In the genomic region with DNA sequence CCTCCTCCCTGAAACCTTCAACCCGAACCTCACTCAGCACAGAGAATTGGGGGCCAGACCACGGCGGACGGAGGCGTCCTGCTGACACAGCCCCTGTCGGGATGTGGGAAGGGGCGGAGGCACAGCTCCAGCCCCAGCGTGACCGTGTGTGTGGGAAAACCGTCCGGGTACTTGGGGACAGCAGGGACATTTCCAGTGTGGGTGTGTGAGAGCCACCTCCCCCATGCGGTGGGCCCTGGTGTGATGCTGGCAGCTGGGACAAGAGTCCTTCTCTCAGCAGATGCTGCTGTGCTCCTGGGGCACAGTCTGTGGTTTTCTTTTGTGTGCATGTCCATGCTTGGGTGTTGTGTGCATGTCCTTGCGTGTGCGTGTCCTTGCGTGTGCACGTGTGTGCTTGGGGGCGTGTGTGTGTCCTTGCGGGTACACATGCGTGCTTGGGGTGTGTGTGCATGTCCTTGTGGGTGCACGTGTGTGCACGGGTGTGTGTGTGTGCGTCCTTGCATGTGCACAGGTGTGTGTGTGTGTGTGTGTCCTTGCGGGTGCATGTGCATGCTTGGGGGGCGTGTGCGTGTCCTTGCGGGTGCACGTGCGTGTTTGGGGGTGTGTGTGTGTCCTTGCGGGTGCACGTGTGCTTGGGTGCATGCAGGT, we compare ENCODE assay signal across 17 cellular contexts. TPM values are rescaled to one million over a fixed set of nuclear protein-coding genes. Genes with fewer than 3 reads are reported as not detected.
DNase-seq lines count a peak whose midpoint lies in the region; ATAC-seq, FAIRE-seq and TF ChIP-seq lines count a peak whose summit lies in the region.
"Had no signal": no experiment of that assay in that cellular context is flagged by ENCODE, and none has a peak within 500 bp of the region (broad histone marks: within the 10 kb centered on the region; RNA-seq: fewer than 3 reads in every experiment).

No MANE protein-coding gene starts in this region.

- no peak overlapping the region for H3T11ph ChIP-seq in H9 (ENCODE audit: low read length)

- POLR2A ChIA-PET in HCT116 (lab: Charles Lee): no interaction called here
- POLR2A ChIA-PET in H1 (lab: Charles Lee; ENCODE audit: partially characterized antibody): interaction anchor here (1.8 kb wide), 1 partner anchor 11 kb away, joined by 9 read pairs; no protein-coding TSS in a partner anchor

- H3K9me3 ChIP-seq in HCT116 (ENCODE audit: control insufficient read depth in 1 of 2, insufficient read depth in 1 of 2, low read depth in 1 of 2, low read length in 2 of 2): no peaks in the 10 kb centered on the region
- no peaks in the 10 kb centered on the region for H3K9me3 ChIP-seq in H1 (ENCODE audit: insufficient read depth in 2 of 2, low read depth in 1 of 2, low read length in 1 of 2)
- no peaks in the 10 kb centered on the region for H3K9me3 ChIP-seq in neural progenitor cell (ENCODE audit: low read depth)
- no peaks in the 10 kb centered on the region for H3K9me3 ChIP-seq in H9 (ENCODE audit: control insufficient read depth, low read depth, low read length)
- H3K9me3 ChIP-seq in testis: no peaks in the 10 kb centered on the region
- H3K9me3 ChIP-seq: SJCRH30 had no signal

- no peaks in the 10 kb centered on the region for H4K20me1 ChIP-seq in HCT116 (ENCODE audit: insufficient read depth)
- H4K20me1 ChIP-seq in H1 (replicated peaks in 1 of 2; ENCODE audit: control insufficient read depth in 1 of 2, insufficient read depth in 2 of 2, low read length in 2 of 2): peaks cover 3 to 4% of the 10 kb centered on the region in 2 experiments
- H4K20me1 ChIP-seq in neural progenitor cell (ENCODE audit: low read depth): peaks cover 4% of the 10 kb centered on the region
- H4K20me1 ChIP-seq in H9 (ENCODE audit: control insufficient read depth, insufficient read depth, insufficient read length): no peaks in the 10 kb centered on the region

- H2BK5ac ChIP-seq in H1 (ENCODE audit: low read depth, low read length) (peak overlapping the region; percentile 60; the same call in 1 of the 2 replicates), H9 (ENCODE audit: insufficient read length, low read length) (no peak overlapping the region)

- H3K4me1 Mint-ChIP-seq in neural progenitor cell (peaks cover 18% of the 10 kb centered on the region), H9 (no peaks in the 10 kb centered on the region)
- H3K4me1 Mint-ChIP-seq: B cell had no signal

- FAIRE-seq in H1 (lab: Jason Lieb, UNC): no peak

- intact Hi-C loops in HCT116 (cut with micrococcal nuclease) (no loop called here), testis (cut with DNase I; ENCODE audit: low total_unique reads) (no loop called here)

- no peak overlapping the region for H3K4me2 ChIP-seq in HCT116 (ENCODE audit: low read length)
- H3K4me2 ChIP-seq in H1 (ENCODE audit: insufficient read depth in 1 of 2, low read depth in 2 of 2, low read length in 2 of 2): no peak overlapping the region
- H3K4me2 ChIP-seq in neural progenitor cell: no peak overlapping the region
- no peak overlapping the region for H3K4me2 ChIP-seq in H9 (ENCODE audit: insufficient read depth, insufficient read length, low read length)

- H3K14ac ChIP-seq in H1 (ENCODE audit: insufficient read length) (no peak overlapping the region), H9 (ENCODE audit: insufficient read depth, low read length) (no peak overlapping the region)

- H3K4me1 ChIP-seq in HCT116 (ENCODE audit: control insufficient read depth in 1 of 2, insufficient read depth in 2 of 2, low read length in 2 of 2) (peaks cover 39 to 48% of the 10 kb centered on the region in 2 experiments), H1 (replicated peaks in 1 of 4; ENCODE audit: control insufficient read depth in 3 of 4, insufficient read depth in 4 of 4, low read length in 3 of 4) (peaks cover 0 to 1% (median 0%) of the 10 kb centered on the region in 4 experiments; a peak in 1 of 7 replicates), neural progenitor cell (no peaks in the 10 kb centered on the region), H9 (ENCODE audit: insufficient read depth, low read length) (no peaks in the 10 kb centered on the region), testis (no peaks in the 10 kb centered on the region)

- H3K79me1 ChIP-seq in H1 (ENCODE audit: low read depth, low read length) (peaks cover 3% of the 10 kb centered on the region), H9 (ENCODE audit: insufficient read depth, low read depth, low read length, poor library complexity, severe bottlenecking) (no peaks in the 10 kb centered on the region)

- H3K56ac ChIP-seq in H1 (replicated peaks; ENCODE audit: insufficient read length, low read depth, low read length): no peak overlapping the region
- no peak overlapping the region for H3K56ac ChIP-seq in H9 (ENCODE audit: insufficient read length, low read depth, low read length)

- H3K36me3 Mint-ChIP-seq in neural progenitor cell: peaks cover 4% of the 10 kb centered on the region
- no peaks in the 10 kb centered on the region for H3K36me3 Mint-ChIP-seq in H9 (ENCODE audit: insufficient read depth in 1 of 3, low read depth in 3 of 3)
- H3K36me3 Mint-ChIP-seq: CD4-positive, alpha-beta memory T cell had no signal

- H3K27me3 Mint-ChIP-seq in neural progenitor cell (ENCODE audit: insufficient read depth, low read depth) (peaks cover 3% of the 10 kb centered on the region), H9 (ENCODE audit: low read depth) (no peaks in the 10 kb centered on the region; the same call in 1 of the 2 replicates)
- H3K27me3 Mint-ChIP-seq: B cell; CD4-positive, alpha-beta memory T cell had no signal

- H3K27me3 ChIP-seq in HCT116 (ENCODE audit: insufficient read depth, low read length): no peaks in the 10 kb centered on the region
- no peaks in the 10 kb centered on the region for H3K27me3 ChIP-seq in H1 (replicated peaks in 1 of 4; ENCODE audit: control insufficient read depth in 3 of 4, extremely low read depth in 1 of 4, insufficient read depth in 3 of 4, low read length in 3 of 4)
- H3K27me3 ChIP-seq in neural progenitor cell: no peaks in the 10 kb centered on the region
- H3K27me3 ChIP-seq in H9 (ENCODE audit: insufficient read depth, low read length): no peaks in the 10 kb centered on the region
- no peaks in the 10 kb centered on the region for H3K27me3 ChIP-seq in testis
- H3K27me3 ChIP-seq: SJCRH30 had no signal

- CTCF ChIA-PET in HCT116 (lab: Charles Lee): interaction anchor here (3.3 kb wide), 1 partner anchor 15 kb away, joined by 23 read pairs; no protein-coding TSS in a partner anchor
- CTCF ChIA-PET in H1 (lab: Charles Lee; ENCODE audit: partially characterized antibody): interaction anchor here (0.8 to 4.0 kb wide), 3 partner anchors 10 to 14 kb away, joined by 4 to 29 read pairs (median 7); no protein-coding TSS in a partner anchor

- BruUV-seq in HCT116 (replicated peaks; lab: Mats Ljungman, UMichigan): no TSS peak

- no peaks in the 10 kb centered on the region for H3K9me3 Mint-ChIP-seq in neural progenitor cell
- H3K9me3 Mint-ChIP-seq in H9: no peaks in the 10 kb centered on the region
- H3K9me3 Mint-ChIP-seq: CD4-positive, alpha-beta memory T cell had no signal

- H2BK15ac ChIP-seq in H1 (ENCODE audit: low read length) (0 out of 2 replicates have a peak overlapping the region, but pooled peaks have one; percentile 5), H9 (ENCODE audit: low read depth, low read length) (no peak overlapping the region)

- TF ChIP-seq CTCF in HCT116 (IDR thresholded peaks at IDR 0.05 in 2 of 3, conservative IDR thresholded peaks at IDR 0.05 in 1 of 3; ENCODE audit: borderline replicate concordance in 1 of 3, insufficient read depth in 1 of 3, low read depth in 2 of 3, low read length in 2 of 3): no peak
- TF ChIP-seq CTCF in H1 (IDR thresholded peaks at IDR 0.05; ENCODE audit: control extremely low read depth in 1 of 3, insufficient read depth in 1 of 3, low read depth in 1 of 3, low read length in 3 of 3): no peak
- TF ChIP-seq CTCF in neural progenitor cell (IDR thresholded peaks at IDR 0.05): no peak
- TF ChIP-seq CTCF in H9 (conservative IDR thresholded peaks at IDR 0.05): no peak
- no peak for TF ChIP-seq CTCF in testis (IDR thresholded peaks at IDR 0.05)

- no peak for TF ChIP-seq POLR2A in HCT116 (IDR thresholded peaks at IDR 0.05; ENCODE audit: borderline replicate concordance, extremely low read depth, insufficient read depth, insufficient read length)
- TF ChIP-seq POLR2A in H1 (IDR thresholded peaks at IDR 0.05; ENCODE audit: control extremely low read depth in 1 of 2, low read depth in 2 of 2, low read length in 2 of 2): no peak
- TF ChIP-seq POLR2A in testis (IDR thresholded peaks at IDR 0.05): no peak

- H3K4ac ChIP-seq in H1 (replicated peaks; ENCODE audit: insufficient read length, low read depth, low read length): no peak overlapping the region
- no peak overlapping the region for H3K4ac ChIP-seq in H9 (ENCODE audit: low read depth, low read length)

- RAD21 ChIA-PET in HCT116 (lab: Charles Lee; ENCODE audit: low non-redundant PET in 1 of 2, low total read pairs in 2 of 2, uncharacterized antibody in 2 of 2, unreplicated experiment in 2 of 2): no interaction called here

- TF ChIP-seq EP300 in H1 (IDR thresholded peaks at IDR 0.05; ENCODE audit: borderline replicate concordance in 1 of 2, low read depth in 2 of 2, low read length in 2 of 2): no peak

- no peaks in the 10 kb centered on the region for H3K9me2 ChIP-seq in HCT116 (ENCODE audit: insufficient read depth)

- H2AFZ ChIP-seq in HCT116 (ENCODE audit: low read depth, low read length, poor library complexity, severe bottlenecking) (no peak overlapping the region), H1 (ENCODE audit: low read length) (no peak overlapping the region), neural progenitor cell (replicated peaks) (no peak overlapping the region), H9 (ENCODE audit: low read length) (no peak overlapping the region)

- H3K79me2 ChIP-seq in HCT116 (ENCODE audit: insufficient read depth, low read length) (no peaks in the 10 kb centered on the region), H1 (ENCODE audit: control insufficient read depth in 1 of 2, insufficient read depth in 2 of 2, low read length in 2 of 2) (no peaks in the 10 kb centered on the region), neural progenitor cell (ENCODE audit: low read depth) (no peaks in the 10 kb centered on the region), H9 (ENCODE audit: insufficient read depth, low read length) (no peaks in the 10 kb centered on the region)

- 94% methylated on average over 22 of the region's 30 CpGs; no CpG with 5 or more reads in 1 of the 2 experiments for WGBS in H1 (ENCODE audit: extremely low coverage in 1 of 2, insufficient coverage in 1 of 2, insufficient read length in 1 of 2, insufficient replicate concordance in 2 of 2, low coverage in 1 of 2, low lambda C conversion rate in 2 of 2, missing lambda C conversion rate in 1 of 2), 2 experiments
- WGBS in H9 (ENCODE audit: extremely low coverage, insufficient read length, low lambda C conversion rate): no CpG with 5 or more reads among the region's 30 CpGs
- 91 to 95% methylated on average over 16 to 30 of the region's 30 CpGs for WGBS in testis, 2 donors

- TF ChIP-seq RAD21 in HCT116 (IDR thresholded peaks at IDR 0.05; ENCODE audit: low read depth) (no peak), H1 (IDR thresholded peaks at IDR 0.05 in 1 of 2, conservative IDR thresholded peaks at IDR 0.05 in 1 of 2; ENCODE audit: low read depth in 2 of 2, low read length in 2 of 2) (no peak)

- H2AK5ac ChIP-seq in H1 (ENCODE audit: low read depth, low read length): peak overlapping the region; percentile 82; the same call in 1 of the 2 replicates
- H2AK5ac ChIP-seq in H9 (ENCODE audit: insufficient read length, low read length): no peak overlapping the region

- H4K91ac ChIP-seq in H1 (replicated peaks; ENCODE audit: insufficient read length, low read length) (no peak overlapping the region), H9 (ENCODE audit: insufficient read length, low read depth, low read length) (no peak overlapping the region)

- DNase-seq in HCT116 (ENCODE audit: low read depth, low spot score) (no peak), NCI-H1694 (lab: John Stamatoyannopoulos, UW) (peak; percentile 21), H1 (ENCODE audit: low read depth in 1 of 2, low spot score in 2 of 2) (no peak), neural progenitor cell (ENCODE audit: low spot score) (no peak), H9 (no peak), testis (no peak)
- DNase-seq: CD4-positive, alpha-beta memory T cell; NCI-H1417; NCI-H2029; NCI-H2171; NK-92 treated with Interleukin-12 subunit alpha and Interleukin-12 subunit beta, amount 100 ng/mL, for 24 hours; OCI-M1; RPMI8226; SJCRH30 had no signal

- H2BK12ac ChIP-seq in H1 (ENCODE audit: low read depth, low read length): peak overlapping the region; percentile 50; the same call in 1 of the 2 replicates
- H2BK12ac ChIP-seq in H9 (ENCODE audit: insufficient read length, low read depth, low read length): no peak overlapping the region

- H4K8ac ChIP-seq in H1 (ENCODE audit: extremely low read depth, insufficient read depth, low read length): no peak overlapping the region; the same call in 1 of the 2 replicates
- no peak overlapping the region for H4K8ac ChIP-seq in H9 (replicated peaks; ENCODE audit: insufficient read length, low read depth, low read length)

- H3K36me3 ChIP-seq in HCT116 (ENCODE audit: control insufficient read depth in 1 of 2, insufficient read depth in 2 of 2, low read length in 2 of 2): no peaks in the 10 kb centered on the region
- no peaks in the 10 kb centered on the region for H3K36me3 ChIP-seq in H1 (ENCODE audit: control insufficient read depth in 2 of 4, insufficient read depth in 4 of 4, low read length in 3 of 4)
- H3K36me3 ChIP-seq in neural progenitor cell: no peaks in the 10 kb centered on the region
- no peaks in the 10 kb centered on the region for H3K36me3 ChIP-seq in testis (ENCODE audit: low read depth, missing control alignments)
- H3K36me3 ChIP-seq: SJCRH30 had no signal

- H3K4me3 ChIP-seq in HCT116 (replicated peaks in 1 of 2; ENCODE audit: low read depth in 1 of 2, low read length in 2 of 2): no peak overlapping the region
- no peak overlapping the region for H3K4me3 ChIP-seq in H1 (ENCODE audit: extremely low read depth in 1 of 4, insufficient read depth in 2 of 4, low read depth in 3 of 4, low read length in 4 of 4)
- H3K4me3 ChIP-seq in neural progenitor cell: no peak overlapping the region
- H3K4me3 ChIP-seq in testis: no peak overlapping the region
- H3K4me3 ChIP-seq: SJCRH30 had no signal

- no peaks in the 10 kb centered on the region for H3F3A ChIP-seq in neural progenitor cell (ENCODE audit: low read depth)

- H2BK20ac ChIP-seq in H1 (ENCODE audit: low read length) (no peak overlapping the region), H9 (ENCODE audit: low read depth, low read length, poor library complexity, severe bottlenecking) (no peak overlapping the region)

- H3K27ac ChIP-seq in HCT116 (ENCODE audit: low read depth, low read length) (peak overlapping the region; percentile 25; the same call in 1 of the 2 replicates), H1 (ENCODE audit: low read depth, low read length) (no peak overlapping the region), neural progenitor cell (no peak overlapping the region), H9 (ENCODE audit: insufficient read length, low read depth, low read length) (no peak overlapping the region), testis (no peak overlapping the region)
- H3K27ac ChIP-seq: SJCRH30 had no signal

- H3K18ac ChIP-seq in H1 (ENCODE audit: extremely low read depth, low read length): no peak overlapping the region; the same call in 1 of the 2 replicates
- no peak overlapping the region for H3K18ac ChIP-seq in H9 (ENCODE audit: insufficient read length, low read depth, low read length)

- H3K4me3 Mint-ChIP-seq in neural progenitor cell (no peak overlapping the region), H9 (no peak overlapping the region; a peak in 2 of 5 replicates)
- H3K4me3 Mint-ChIP-seq: B cell; CD4-positive, alpha-beta memory T cell had no signal

- H3K27ac Mint-ChIP-seq in neural progenitor cell: peak overlapping the region; percentile 42
- peak overlapping the region in 1 of 3 experiments; percentile 63; a peak in 3 of 7 replicates for H3K27ac Mint-ChIP-seq in H9
- H3K27ac Mint-ChIP-seq: B cell had no signal

- H3K9ac ChIP-seq in HCT116 (ENCODE audit: low read length): no peak overlapping the region
- peak overlapping the region in 1 of 4 experiments; percentile 29; a peak in 1 of 7 replicates for H3K9ac ChIP-seq in H1 (replicated peaks in 1 of 4; ENCODE audit: extremely low read depth in 1 of 4, low read depth in 3 of 4, low read length in 3 of 4)
- no peak overlapping the region for H3K9ac ChIP-seq in neural progenitor cell
- no peak overlapping the region for H3K9ac ChIP-seq in H9 (ENCODE audit: extremely low read depth, insufficient read length, low read length)

- no peak overlapping the region for H2BK120ac ChIP-seq in H1 (replicated peaks; ENCODE audit: low read depth, low read length)
- H2BK120ac ChIP-seq in H9 (ENCODE audit: low read depth, low read length, poor library complexity, severe bottlenecking): no peak overlapping the region

- ATAC-seq in HCT116 (no peak), GM21423 (IDR thresholded peaks at IDR 0.05; ENCODE audit: unreplicated experiment) (no peak), GM21619 (IDR thresholded peaks at IDR 0.05; ENCODE audit: unreplicated experiment) (no peak)

- no peak overlapping the region for H4K5ac ChIP-seq in H1 (ENCODE audit: insufficient read length, low read depth, low read length)
- no peak overlapping the region for H4K5ac ChIP-seq in H9 (ENCODE audit: insufficient read length, low read depth, low read length)

- H3K23ac ChIP-seq in H1 (ENCODE audit: insufficient read length) (peak overlapping the region; percentile 89), H9 (ENCODE audit: insufficient read length, low read depth, low read length) (no peak overlapping the region)

- H3K23me2 ChIP-seq in H1 (ENCODE audit: low read depth, low read length) (0 out of 2 replicates have a peak, but pooled peaks cover 1% of the 10 kb centered on the region), H9 (ENCODE audit: insufficient read length, low read depth, low read length, poor library complexity, severe bottlenecking) (no peaks in the 10 kb centered on the region)

RNA-seq across cellular contexts. Expression of gene CENPX, which starts 16.9 kb away (rescaled TPM):
- total RNA-seq in HCT116 (2021; ENCODE audit: unreplicated experiment): 184 TPM
- polyA plus RNA-seq in HCT116 (2012): 149 and 157 TPM in 2 replicates
- total RNA-seq in H1 (2021; fragmentation: NEBNext Ultra II Directional; extraction: Animal tissue kit (Norgen Biotek cat#: 25700)): 111 and 116 TPM in 2 replicates
- polyA plus RNA-seq in H1 (2011; rRNA removed): 122 and 133 TPM in 2 replicates
- 131 TPM for polyA plus RNA-seq in H1 (2011; cell fraction: cytosol; rRNA removed)
- polyA plus RNA-seq in H1 (2011; cell fraction: nucleus; rRNA removed): 145 TPM
- 94.8 to 140 TPM (median 130 TPM) in 4 replicates for polyA plus RNA-seq in H1 (2012, experiment 1 of 2)
- polyA plus RNA-seq in H1 (2012, experiment 2 of 2): 158 TPM
- polyA plus RNA-seq in H1 (2013, experiment 1 of 2): 61.6 TPM
- 59.1 TPM for polyA plus RNA-seq in H1 (2013, experiment 2 of 2)
- 21.3 and 26.4 TPM in 2 replicates for polyA minus RNA-seq in H1 (2011; rRNA and poly(A)+ RNA removed)
- polyA minus RNA-seq in H1 (2011; cell fraction: cytosol; rRNA and poly(A)+ RNA removed): 35.9 TPM
- 36.4 TPM for polyA minus RNA-seq in H1 (2011; cell fraction: nucleus; rRNA and poly(A)+ RNA removed)
- total RNA-seq in neural progenitor cell (ENCODE audit: low replicate concordance): 53.0 and 85.0 TPM in 2 replicates
- total RNA-seq in H9 (2021): 77.9 and 82.8 TPM in 2 replicates
- 10 to 100 TPM; 43.5 to 51.8 TPM for total RNA-seq in testis
- polyA plus RNA-seq in testis (ENCODE audit: insufficient read depth, low read depth, low replicate concordance): 43.0 TPM

RNA-seq across cellular contexts. Expression of gene LRRC45, which starts 17.3 kb away (rescaled TPM):
- 40.1 TPM for total RNA-seq in HCT116 (2021; ENCODE audit: unreplicated experiment)
- polyA plus RNA-seq in HCT116 (2012): 17.3 and 17.4 TPM in 2 replicates
- total RNA-seq in H1 (2021; fragmentation: NEBNext Ultra II Directional; extraction: Animal tissue kit (Norgen Biotek cat#: 25700)): 28.2 and 29.0 TPM in 2 replicates
- polyA plus RNA-seq in H1 (2011; rRNA removed): 11.5 and 17.3 TPM in 2 replicates
- polyA plus RNA-seq in H1 (2011; cell fraction: cytosol; rRNA removed): 23.7 TPM
- 96.6 TPM for polyA plus RNA-seq in H1 (2011; cell fraction: nucleus; rRNA removed)
- 15.2 to 25.5 TPM (median 25.4 TPM) in 4 replicates for polyA plus RNA-seq in H1 (2012, experiment 1 of 2)
- polyA plus RNA-seq in H1 (2012, experiment 2 of 2): 17.3 TPM
- polyA plus RNA-seq in H1 (2013, experiment 1 of 2): 14.7 TPM
- polyA plus RNA-seq in H1 (2013, experiment 2 of 2): 13.4 TPM
- polyA minus RNA-seq in H1 (2011; rRNA and poly(A)+ RNA removed): 7.8 and 8.0 TPM in 2 replicates
- polyA minus RNA-seq in H1 (2011; cell fraction: cytosol; rRNA and poly(A)+ RNA removed): 14.1 TPM
- polyA minus RNA-seq in H1 (2011; cell fraction: nucleus; rRNA and poly(A)+ RNA removed): 21.5 TPM
- 15.4 and 46.7 TPM in 2 replicates for total RNA-seq in neural progenitor cell (ENCODE audit: low replicate concordance)
- 28.7 and 30.6 TPM in 2 replicates for total RNA-seq in H9 (2021)
- 10 to 100 TPM; 10.7 to 12.8 TPM for total RNA-seq in testis
- 5.7 TPM for polyA plus RNA-seq in testis (ENCODE audit: insufficient read depth, low read depth, low replicate concordance)

RNA-seq across cellular contexts. Expression of gene RAC3, which starts 25.7 kb away (rescaled TPM):
- total RNA-seq in HCT116 (2021; ENCODE audit: unreplicated experiment): 120 TPM
- 114 and 123 TPM in 2 replicates for polyA plus RNA-seq in HCT116 (2012)
- total RNA-seq in H1 (2021; fragmentation: NEBNext Ultra II Directional; extraction: Animal tissue kit (Norgen Biotek cat#: 25700)): 167 and 177 TPM in 2 replicates
- polyA plus RNA-seq in H1 (2011; rRNA removed): 299 and 520 TPM in 2 replicates
- 290 TPM for polyA plus RNA-seq in H1 (2011; cell fraction: cytosol; rRNA removed)
- polyA plus RNA-seq in H1 (2011; cell fraction: nucleus; rRNA removed): 408 TPM
- 93.2 to 160 TPM (median 150 TPM) in 4 replicates for polyA plus RNA-seq in H1 (2012, experiment 1 of 2)
- 143 TPM for polyA plus RNA-seq in H1 (2012, experiment 2 of 2)
- polyA plus RNA-seq in H1 (2013, experiment 1 of 2): 141 TPM
- polyA plus RNA-seq in H1 (2013, experiment 2 of 2): 139 TPM
- polyA minus RNA-seq in H1 (2011; rRNA and poly(A)+ RNA removed): 54.1 and 62.9 TPM in 2 replicates
- 82.6 TPM for polyA minus RNA-seq in H1 (2011; cell fraction: cytosol; rRNA and poly(A)+ RNA removed)
- 83.3 TPM for polyA minus RNA-seq in H1 (2011; cell fraction: nucleus; rRNA and poly(A)+ RNA removed)
- total RNA-seq in neural progenitor cell (ENCODE audit: low replicate concordance): 31.6 and 81.2 TPM in 2 replicates
- total RNA-seq in H9 (2021): 84.8 and 85.8 TPM in 2 replicates
- 100 to 1,000 TPM in 1 of 2 donors, 10 to 100 TPM in 1; 74.3 to 102 TPM for total RNA-seq in testis
- 42.3 TPM for polyA plus RNA-seq in testis (ENCODE audit: insufficient read depth, low read depth, low replicate concordance)

RNA-seq across cellular contexts. Expression of gene ASPSCR1, which starts 28.4 kb away (rescaled TPM):
- total RNA-seq in HCT116 (2021; ENCODE audit: unreplicated experiment) (51.0 TPM), neural progenitor cell (ENCODE audit: low replicate concordance) (13.1 and 40.9 TPM in 2 replicates), H9 (2021) (50.9 and 53.1 TPM in 2 replicates), testis (10 to 100 TPM; 46.2 to 49.7 TPM)
- polyA plus RNA-seq in HCT116 (2012): 36.7 and 38.7 TPM in 2 replicates
- 41.8 and 43.7 TPM in 2 replicates for total RNA-seq in H1 (2021; fragmentation: NEBNext Ultra II Directional; extraction: Animal tissue kit (Norgen Biotek cat#: 25700))
- polyA plus RNA-seq in H1 (2011; rRNA removed) (33.3 and 54.6 TPM in 2 replicates), testis (ENCODE audit: insufficient read depth, low read depth, low replicate concordance) (40.5 TPM)
- polyA plus RNA-seq in H1 (2011; cell fraction: cytosol; rRNA removed): 43.7 TPM
- 133 TPM for polyA plus RNA-seq in H1 (2011; cell fraction: nucleus; rRNA removed)
- polyA plus RNA-seq in H1 (2012, experiment 1 of 2): 24.0 to 39.4 TPM (median 37.1 TPM) in 4 replicates
- 26.0 TPM for polyA plus RNA-seq in H1 (2012, experiment 2 of 2)
- 30.1 TPM for polyA plus RNA-seq in H1 (2013, experiment 1 of 2)
- polyA plus RNA-seq in H1 (2013, experiment 2 of 2): 24.4 TPM
- 8.9 and 13.5 TPM in 2 replicates for polyA minus RNA-seq in H1 (2011; rRNA and poly(A)+ RNA removed)
- polyA minus RNA-seq in H1 (2011; cell fraction: cytosol; rRNA and poly(A)+ RNA removed): 40.8 TPM
- 50.0 TPM for polyA minus RNA-seq in H1 (2011; cell fraction: nucleus; rRNA and poly(A)+ RNA removed)

RNA-seq across cellular contexts. Expression of gene DCXR, which starts 31.7 kb away (rescaled TPM):
- total RNA-seq in HCT116 (2021; ENCODE audit: unreplicated experiment) (306 TPM), neural progenitor cell (ENCODE audit: low replicate concordance) (36.5 and 64.9 TPM in 2 replicates), H9 (2021) (90.6 and 93.6 TPM in 2 replicates), testis (100 to 1,000 TPM; 134 to 188 TPM)
- 324 and 351 TPM in 2 replicates for polyA plus RNA-seq in HCT116 (2012)
- 96.3 and 110 TPM in 2 replicates for total RNA-seq in H1 (2021; fragmentation: NEBNext Ultra II Directional; extraction: Animal tissue kit (Norgen Biotek cat#: 25700))
- polyA plus RNA-seq in H1 (2011; rRNA removed) (212 and 338 TPM in 2 replicates), testis (ENCODE audit: insufficient read depth, low read depth, low replicate concordance) (109 TPM)
- 163 TPM for polyA plus RNA-seq in H1 (2011; cell fraction: cytosol; rRNA removed)
- 167 TPM for polyA plus RNA-seq in H1 (2011; cell fraction: nucleus; rRNA removed)
- polyA plus RNA-seq in H1 (2012, experiment 1 of 2): 92.1 to 118 TPM (median 110 TPM) in 4 replicates
- 187 TPM for polyA plus RNA-seq in H1 (2012, experiment 2 of 2)
- 57.6 TPM for polyA plus RNA-seq in H1 (2013, experiment 1 of 2)
- 58.1 TPM for polyA plus RNA-seq in H1 (2013, experiment 2 of 2)
- 35.5 and 81.7 TPM in 2 replicates for polyA minus RNA-seq in H1 (2011; rRNA and poly(A)+ RNA removed)
- polyA minus RNA-seq in H1 (2011; cell fraction: cytosol; rRNA and poly(A)+ RNA removed): 40.5 TPM
- polyA minus RNA-seq in H1 (2011; cell fraction: nucleus; rRNA and poly(A)+ RNA removed): 31.1 TPM
